1 cellular context compared by ENCODE assay signal in the genomic region with DNA sequence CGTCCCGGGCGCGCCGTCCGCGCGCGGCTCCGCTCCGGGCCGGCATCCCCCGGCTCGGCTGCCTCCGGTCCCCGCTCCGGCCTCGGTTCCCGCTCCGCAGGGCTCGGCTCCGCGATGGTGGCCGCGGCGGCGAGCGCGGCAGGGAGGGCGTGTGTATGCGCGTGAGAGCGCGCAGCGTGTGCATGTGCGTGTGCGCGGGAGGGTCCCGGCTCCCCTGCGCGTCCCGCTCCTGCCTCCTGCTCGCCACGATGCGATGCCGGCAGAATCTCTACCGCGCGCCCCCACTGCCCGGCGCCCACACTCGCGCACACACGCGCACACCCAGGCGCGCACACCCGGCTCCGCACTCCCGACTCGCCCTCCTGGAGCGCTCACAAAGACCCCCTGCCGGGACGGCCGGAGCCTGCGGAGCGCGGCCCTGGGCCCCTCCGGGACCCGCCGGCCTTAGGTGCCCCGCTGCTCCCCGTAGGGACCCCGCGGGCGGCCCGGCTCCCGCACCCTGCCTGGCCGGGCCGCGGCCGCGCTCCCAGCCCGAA.
TF ChIP-seq lines count a peak whose summit lies in the region.

No MANE protein-coding gene starts in this region.

TF ChIP-seq in WTC11, 78 proteins besides CTCF, POLR2A, EP300 and RAD21:
- TF ChIP-seq ZNF263 (CRISPR knock-in tag; IDR thresholded peaks at IDR 0.05; ENCODE audit: low read depth) = no peak
- TF ChIP-seq KAT7 (CRISPR knock-in tag; IDR thresholded peaks at IDR 0.05; ENCODE audit: borderline replicate concordance) = 0 out of 2 replicates have a peak, but pooled peaks have one; percentile 51
- TF ChIP-seq, protein P1, sequence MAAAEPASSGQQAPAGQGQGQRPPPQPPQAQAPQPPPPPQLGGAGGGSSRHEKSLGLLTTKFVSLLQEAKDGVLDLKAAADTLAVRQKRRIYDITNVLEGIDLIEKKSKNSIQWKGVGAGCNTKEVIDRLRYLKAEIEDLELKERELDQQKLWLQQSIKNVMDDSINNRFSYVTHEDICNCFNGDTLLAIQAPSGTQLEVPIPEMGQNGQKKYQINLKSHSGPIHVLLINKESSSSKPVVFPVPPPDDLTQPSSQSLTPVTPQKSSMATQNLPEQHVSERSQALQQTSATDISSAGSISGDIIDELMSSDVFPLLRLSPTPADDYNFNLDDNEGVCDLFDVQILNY (CRISPR knock-in tag; IDR thresholded peaks at IDR 0.05) = no peak
- TF ChIP-seq, protein P2, sequence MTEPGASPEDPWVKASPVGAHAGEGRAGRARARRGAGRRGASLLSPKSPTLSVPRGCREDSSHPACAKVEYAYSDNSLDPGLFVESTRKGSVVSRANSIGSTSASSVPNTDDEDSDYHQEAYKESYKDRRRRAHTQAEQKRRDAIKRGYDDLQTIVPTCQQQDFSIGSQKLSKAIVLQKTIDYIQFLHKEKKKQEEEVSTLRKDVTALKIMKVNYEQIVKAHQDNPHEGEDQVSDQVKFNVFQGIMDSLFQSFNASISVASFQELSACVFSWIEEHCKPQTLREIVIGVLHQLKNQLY (CRISPR knock-in tag; IDR thresholded peaks at IDR 0.05) = no peak
- TF ChIP-seq GTF2I (CRISPR knock-in tag; conservative IDR thresholded peaks at IDR 0.05) = no peak
- TF ChIP-seq NFATC4 (CRISPR knock-in tag; IDR thresholded peaks at IDR 0.05) = no peak
- no peak for TF ChIP-seq EMX1 (CRISPR knock-in tag; IDR thresholded peaks at IDR 0.05)
- TF ChIP-seq SP1 (CRISPR knock-in tag; conservative IDR thresholded peaks at IDR 0.05) = 0 out of 2 replicates have a peak, but pooled peaks have one; percentile 29
- TF ChIP-seq SMAD4 (CRISPR knock-in tag; IDR thresholded peaks at IDR 0.05) = no peak
- peak; percentile 72 for TF ChIP-seq ZNF423 (CRISPR knock-in tag; IDR thresholded peaks at IDR 0.05)
- TF ChIP-seq CREM (CRISPR knock-in tag; IDR thresholded peaks at IDR 0.05) = 0 out of 2 replicates have a peak, but pooled peaks have one; percentile 12
- no peak for TF ChIP-seq SMAD3 (CRISPR knock-in tag; IDR thresholded peaks at IDR 0.05; ENCODE audit: borderline replicate concordance)
- TF ChIP-seq, protein P3, sequence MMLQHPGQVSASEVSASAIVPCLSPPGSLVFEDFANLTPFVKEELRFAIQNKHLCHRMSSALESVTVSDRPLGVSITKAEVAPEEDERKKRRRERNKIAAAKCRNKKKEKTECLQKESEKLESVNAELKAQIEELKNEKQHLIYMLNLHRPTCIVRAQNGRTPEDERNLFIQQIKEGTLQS (CRISPR knock-in tag; conservative IDR thresholded peaks at IDR 0.05) = no peak
- no peak for TF ChIP-seq MXD4 (CRISPR knock-in tag; IDR thresholded peaks at IDR 0.05; ENCODE audit: borderline replicate concordance)
- TF ChIP-seq, protein P4, sequence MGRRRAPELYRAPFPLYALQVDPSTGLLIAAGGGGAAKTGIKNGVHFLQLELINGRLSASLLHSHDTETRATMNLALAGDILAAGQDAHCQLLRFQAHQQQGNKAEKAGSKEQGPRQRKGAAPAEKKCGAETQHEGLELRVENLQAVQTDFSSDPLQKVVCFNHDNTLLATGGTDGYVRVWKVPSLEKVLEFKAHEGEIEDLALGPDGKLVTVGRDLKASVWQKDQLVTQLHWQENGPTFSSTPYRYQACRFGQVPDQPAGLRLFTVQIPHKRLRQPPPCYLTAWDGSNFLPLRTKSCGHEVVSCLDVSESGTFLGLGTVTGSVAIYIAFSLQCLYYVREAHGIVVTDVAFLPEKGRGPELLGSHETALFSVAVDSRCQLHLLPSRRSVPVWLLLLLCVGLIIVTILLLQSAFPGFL (CRISPR knock-in tag; IDR thresholded peaks at IDR 0.05; ENCODE audit: borderline replicate concordance) = no peak
- TF ChIP-seq NFYB (CRISPR knock-in tag; conservative IDR thresholded peaks at IDR 0.05; ENCODE audit: low read depth) = no peak
- TF ChIP-seq, protein P5, sequence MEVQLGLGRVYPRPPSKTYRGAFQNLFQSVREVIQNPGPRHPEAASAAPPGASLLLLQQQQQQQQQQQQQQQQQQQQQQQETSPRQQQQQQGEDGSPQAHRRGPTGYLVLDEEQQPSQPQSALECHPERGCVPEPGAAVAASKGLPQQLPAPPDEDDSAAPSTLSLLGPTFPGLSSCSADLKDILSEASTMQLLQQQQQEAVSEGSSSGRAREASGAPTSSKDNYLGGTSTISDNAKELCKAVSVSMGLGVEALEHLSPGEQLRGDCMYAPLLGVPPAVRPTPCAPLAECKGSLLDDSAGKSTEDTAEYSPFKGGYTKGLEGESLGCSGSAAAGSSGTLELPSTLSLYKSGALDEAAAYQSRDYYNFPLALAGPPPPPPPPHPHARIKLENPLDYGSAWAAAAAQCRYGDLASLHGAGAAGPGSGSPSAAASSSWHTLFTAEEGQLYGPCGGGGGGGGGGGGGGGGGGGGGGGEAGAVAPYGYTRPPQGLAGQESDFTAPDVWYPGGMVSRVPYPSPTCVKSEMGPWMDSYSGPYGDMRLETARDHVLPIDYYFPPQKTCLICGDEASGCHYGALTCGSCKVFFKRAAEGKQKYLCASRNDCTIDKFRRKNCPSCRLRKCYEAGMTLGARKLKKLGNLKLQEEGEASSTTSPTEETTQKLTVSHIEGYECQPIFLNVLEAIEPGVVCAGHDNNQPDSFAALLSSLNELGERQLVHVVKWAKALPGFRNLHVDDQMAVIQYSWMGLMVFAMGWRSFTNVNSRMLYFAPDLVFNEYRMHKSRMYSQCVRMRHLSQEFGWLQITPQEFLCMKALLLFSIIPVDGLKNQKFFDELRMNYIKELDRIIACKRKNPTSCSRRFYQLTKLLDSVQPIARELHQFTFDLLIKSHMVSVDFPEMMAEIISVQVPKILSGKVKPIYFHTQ (CRISPR knock-in tag; IDR thresholded peaks at IDR 0.05) = no peak
- TF ChIP-seq FOXJ3 (CRISPR knock-in tag; IDR thresholded peaks at IDR 0.05; ENCODE audit: borderline replicate concordance) = no peak
- no peak for TF ChIP-seq ETV6 (CRISPR knock-in tag; IDR thresholded peaks at IDR 0.05)
